Comparison of ENCODE assay signal across 8 cellular contexts in the genomic region with DNA sequence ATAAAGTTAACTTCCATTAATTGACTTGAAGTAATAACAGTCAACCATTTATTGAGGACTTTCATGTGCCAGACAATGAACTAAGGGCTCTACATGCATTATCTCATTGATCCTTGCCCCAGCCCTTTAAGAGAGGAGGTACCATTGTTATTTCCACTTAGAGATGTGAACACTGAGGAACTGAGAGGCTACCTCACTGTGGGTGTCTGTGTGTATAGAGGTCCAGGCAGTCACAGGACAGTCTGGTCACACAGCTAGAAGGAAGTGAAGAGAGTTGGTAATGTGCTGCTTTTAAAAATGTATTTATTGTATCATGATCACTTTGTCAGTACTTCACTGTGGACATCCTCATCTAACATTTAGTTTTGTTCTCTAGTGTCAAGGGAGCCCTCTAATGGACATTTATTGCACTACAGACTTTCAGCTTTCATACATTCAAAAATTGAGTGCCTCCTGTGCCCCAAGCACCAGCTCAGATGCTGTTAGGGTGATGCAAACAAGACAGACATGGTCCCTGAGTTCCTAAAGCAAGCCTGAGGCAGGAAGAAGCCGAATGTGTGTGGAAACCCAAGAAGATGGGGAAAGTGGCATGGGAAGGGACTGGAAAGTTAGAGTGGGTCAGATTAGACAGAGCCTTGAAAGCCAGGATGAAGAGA.
A peak's percentile ranks its signal among the peaks of the same experiment; 100 is the strongest.
DNase-seq lines count a peak whose midpoint lies in the region; ATAC-seq, FAIRE-seq and TF ChIP-seq lines count a peak whose summit lies in the region.

No MANE protein-coding gene starts in this region.

- H3K4me3 ChIP-seq in A549: no peak overlapping the region
- H3K4me3 ChIP-seq in foreskin fibroblast (ENCODE audit: low read depth in 1 of 2, low read length in 2 of 2): no peak overlapping the region
- no peak overlapping the region for H3K4me3 ChIP-seq in ovary

- TF ChIP-seq CTCF in A549 (IDR thresholded peaks at IDR 0.05) (peak; percentile 66), foreskin fibroblast (IDR thresholded peaks at IDR 0.05; ENCODE audit: low read depth, low read length) (peak; percentile 70), ovary (IDR thresholded peaks at IDR 0.05) (peak; percentile 24 to 33 (median 32))

- DNase-seq in A549 (ENCODE audit: low read depth in 1 of 2, low spot score in 1 of 2): peak; percentile 51 to 54
- peak; percentile 15 for DNase-seq in GM04503 (ENCODE audit: low read depth)
- peak; percentile 28 for DNase-seq in NCI-H2227 treated with DMSO at 0.1 percent for 48 hours (lab: John Stamatoyannopoulos, UW)
- peak; percentile 20 for DNase-seq in activated CD4-positive, alpha-beta memory T cell treated with anti-CD3 and anti-CD28 coated beads, Interleukin-2, amount 10 ng/mL, durations not matched to agents 7 days and 5 days
- DNase-seq in foreskin fibroblast: peak; percentile 27 to 77
- no peak for DNase-seq in ovary

- no peaks in the 10 kb centered on the region for H3K27me3 Mint-ChIP-seq in activated CD4-positive, alpha-beta memory T cell treated with anti-CD3 and anti-CD28 coated beads, Interleukin-2, amount 10 ng/mL, durations not matched to agents 7 days and 5 days

- H3K27ac ChIP-seq in A549 (no peak overlapping the region), ovary (no peak overlapping the region)

- POLR2A ChIA-PET in A549 (lab: Yijun Ruan, JAX): interaction anchor here (0.6 kb wide), 1 partner anchor 200 kb away, joined by 3 read pairs; no protein-coding TSS in a partner anchor
- POLR2A ChIA-PET in activated CD4-positive, alpha-beta memory T cell treated with anti-CD3 and anti-CD28 coated beads, Interleukin-2, amount 10 ng/mL, durations not matched to agents 7 days and 5 days (lab: Charles Lee): no interaction called here

- no peak for TF ChIP-seq EP300 in A549 (IDR thresholded peaks at IDR 0.05)
- TF ChIP-seq EP300 in ovary (IDR thresholded peaks at IDR 0.05): no peak

- H3K4me1 ChIP-seq in A549: no peaks in the 10 kb centered on the region
- H3K4me1 ChIP-seq in ovary (ENCODE audit: insufficient read depth): no peaks in the 10 kb centered on the region

- CTCF ChIA-PET in A549 (lab: Yijun Ruan, JAX): interaction anchor here (0.6 to 4.0 kb wide), 20 partner anchors 9 to 199 kb away, joined by 3 to 31 read pairs (median 6); a partner anchor contains a TSS
- CTCF ChIA-PET in activated CD4-positive, alpha-beta memory T cell treated with anti-CD3 and anti-CD28 coated beads, Interleukin-2, amount 10 ng/mL, durations not matched to agents 7 days and 5 days (lab: Charles Lee): interaction anchor here (0.7 to 4.2 kb wide), 15 partner anchors 8 to 268 kb away, joined by 3 to 41 read pairs (median 3); no protein-coding TSS in a partner anchor

- H3K4me3 Mint-ChIP-seq in activated CD4-positive, alpha-beta memory T cell treated with anti-CD3 and anti-CD28 coated beads, Interleukin-2, amount 10 ng/mL, durations not matched to agents 7 days and 5 days: no peak overlapping the region

- no peak overlapping the region for H3K4me2 ChIP-seq in A549

- ATAC-seq in A549 (peak; percentile 78 to 85; a peak in 5 of 6 replicates), HG02884 (IDR thresholded peaks at IDR 0.05; ENCODE audit: unreplicated experiment) (peak; percentile 63), GM21423 (IDR thresholded peaks at IDR 0.05; ENCODE audit: unreplicated experiment) (no peak)

- H3K36me3 ChIP-seq in ovary: no peaks in the 10 kb centered on the region

- TF ChIP-seq POLR2A in A549 (IDR thresholded peaks at IDR 0.05; ENCODE audit: low read length): no peak
- TF ChIP-seq POLR2A in ovary (IDR thresholded peaks at IDR 0.05): no peak

- no peaks in the 10 kb centered on the region for H3K9me3 Mint-ChIP-seq in activated CD4-positive, alpha-beta memory T cell treated with anti-CD3 and anti-CD28 coated beads, Interleukin-2, amount 10 ng/mL, durations not matched to agents 7 days and 5 days

- H3K27ac Mint-ChIP-seq in activated CD4-positive, alpha-beta memory T cell treated with anti-CD3 and anti-CD28 coated beads, Interleukin-2, amount 10 ng/mL, durations not matched to agents 7 days and 5 days: no peak overlapping the region

- H3K9me3 ChIP-seq in A549 (no peaks in the 10 kb centered on the region), ovary (no peaks in the 10 kb centered on the region)

- WGBS in A549 (ENCODE audit: missing lambda C conversion rate): 0% methylated on average over 1 of the region's 1 CpG
- 42 to 47% (median 46%) methylated on average over 1 of the region's 1 CpG for WGBS in ovary, 3 donors

- TF ChIP-seq RAD21 in A549 (conservative IDR thresholded peaks at IDR 0.05 in 1 of 2, IDR thresholded peaks at IDR 0.05 in 1 of 2): peak; percentile 73 to 74

- no peaks in the 10 kb centered on the region for H3K27me3 ChIP-seq in ovary

- no peaks in the 10 kb centered on the region for H3K36me3 Mint-ChIP-seq in activated CD4-positive, alpha-beta memory T cell treated with anti-CD3 and anti-CD28 coated beads, Interleukin-2, amount 10 ng/mL, durations not matched to agents 7 days and 5 days (ENCODE audit: low read depth)

- intact Hi-C loops in ovary (cut with DNase I): loop anchor here in 2 of 4 donors (5.0 to 10.0 kb wide), 2 partner anchors 193 to 205 kb away; no protein-coding TSS in a partner anchor

- FAIRE-seq in A549 (lab: Jason Lieb, UNC): no peak

- no peaks in the 10 kb centered on the region for H3K4me1 Mint-ChIP-seq in activated CD4-positive, alpha-beta memory T cell treated with anti-CD3 and anti-CD28 coated beads, Interleukin-2, amount 10 ng/mL, durations not matched to agents 7 days and 5 days

TF ChIP-seq in A549, 52 proteins besides CTCF, POLR2A, EP300 and RAD21:
- TF ChIP-seq FOXS1 (CRISPR knock-in tag; IDR thresholded peaks at IDR 0.05) (no peak), RNF2 (IDR thresholded peaks at IDR 0.05; ENCODE audit: borderline replicate concordance, low read depth) (no peak), PBX3 (IDR thresholded peaks at IDR 0.05) (no peak), ZNF302 (CRISPR knock-in tag; IDR thresholded peaks at IDR 0.05) (no peak), SMC3 (IDR thresholded peaks at IDR 0.05) (peak; percentile 71)

Comparison
In these comparisons a context has a peak if more than half of its experiments do, and no peak if none do; other contexts are left out.
1. DNase-seq: peak in A549 (2 of 2), GM04503 (single experiment), NCI-H2227 treated with DMSO at 0.1 percent for 48 hours (single experiment), activated CD4-positive, alpha-beta memory T cell treated with anti-CD3 and anti-CD28 coated beads, Interleukin-2, amount 10 ng/mL, durations not matched to agents 7 days and 5 days (single experiment) and foreskin fibroblast (2 of 2); none in ovary (0 of 5).
2. Peak in every context shown above with its lines, with median percentiles within 50 percentile points of each other: CTCF ChIP-seq.